8 cellular contexts compared by ENCODE assay signal in the genomic region with DNA sequence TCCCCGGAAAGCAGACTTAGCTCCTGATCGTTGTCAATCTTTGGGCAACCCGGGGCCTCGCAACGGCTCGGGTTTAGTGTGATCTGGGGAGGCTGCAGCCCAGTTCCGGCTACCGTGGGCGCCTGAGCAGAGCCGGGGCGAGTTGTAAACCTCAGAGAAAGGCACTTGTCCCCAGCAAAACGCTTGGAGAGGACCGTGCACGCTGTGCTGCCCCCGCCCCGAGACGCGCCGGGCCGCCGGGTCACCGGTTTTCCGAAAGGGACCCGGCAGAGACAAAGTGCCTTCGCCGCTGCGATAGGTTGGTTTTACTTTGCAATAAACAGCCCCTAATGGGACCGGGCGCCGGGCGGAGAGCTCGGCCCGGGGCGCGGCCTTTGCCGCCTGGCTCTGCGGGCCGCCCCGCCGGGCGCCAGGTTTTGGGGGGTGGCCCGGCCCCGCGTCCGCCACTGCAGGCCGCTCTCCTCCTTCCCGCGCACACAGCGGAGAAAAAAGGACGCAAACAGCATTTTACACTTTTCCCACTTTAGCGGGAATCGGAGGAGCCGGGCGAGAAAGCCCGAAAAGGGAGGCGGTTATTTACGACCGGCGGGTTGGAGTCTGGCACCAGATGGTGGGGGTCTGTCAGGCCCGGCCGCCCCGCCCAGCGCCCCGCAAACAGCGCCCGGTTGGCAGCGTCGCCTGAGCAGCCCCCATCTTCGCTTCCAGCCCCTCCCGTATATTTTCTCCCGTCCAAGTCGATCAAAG.
DNase-seq lines count a peak whose midpoint lies in the region; ATAC-seq and TF ChIP-seq lines count a peak whose summit lies in the region.

No MANE protein-coding gene starts in this region.

- H3K4me3 ChIP-seq in A673 (ENCODE audit: low read depth, low read length, poor library complexity, severe bottlenecking): peak overlapping the region; percentile 41
- peak overlapping the region; percentile 1 to 48 for H3K4me3 ChIP-seq in gastroesophageal sphincter
- peak overlapping the region; percentile 50 for H3K4me3 ChIP-seq in skeletal muscle cell (ENCODE audit: low read depth, low read length)

- peak overlapping the region; percentile 17 for H3K27ac Mint-ChIP-seq in activated CD8-positive, alpha-beta memory T cell treated with anti-CD3 and anti-CD28 coated beads, Interleukin-2, amount 10 ng/mL, durations not matched to agents 7 days and 5 days

- TF ChIP-seq POLR2A in GM19099 (IDR thresholded peaks at IDR 0.05; ENCODE audit: extremely low read depth, insufficient read length, low read depth) (peak; percentile 38), gastroesophageal sphincter (IDR thresholded peaks at IDR 0.05) (no peak)

- BruUV-seq in A673 (replicated peaks; lab: Mats Ljungman, UMichigan): no TSS peak

- POLR2A ChIA-PET in A673 (lab: Charles Lee; ENCODE audit: low non-redundant PET): no interaction called here

- H3K36me3 Mint-ChIP-seq in activated CD8-positive, alpha-beta memory T cell treated with anti-CD3 and anti-CD28 coated beads, Interleukin-2, amount 10 ng/mL, durations not matched to agents 7 days and 5 days: no peaks in the 10 kb centered on the region

- H3K36me3 ChIP-seq in A673 (ENCODE audit: insufficient read depth, low read length, poor library complexity, severe bottlenecking) (no peaks in the 10 kb centered on the region), gastroesophageal sphincter (no peaks in the 10 kb centered on the region)

- no peak for DNase-seq in A673 (ENCODE audit: low spot score)
- peak; percentile 56 for DNase-seq in activated CD8-positive, alpha-beta memory T cell treated with anti-CD3 and anti-CD28 coated beads, Interleukin-2, amount 10 ng/mL, durations not matched to agents 7 days and 5 days
- DNase-seq in skeletal muscle cell (ENCODE audit: low read depth): no peak
- DNase-seq in mesenteric fat pad (ENCODE audit: low spot score): no peak
- no peak for DNase-seq in DMS114 treated with DMSO at 0.1 percent for 48 hours (lab: John Stamatoyannopoulos, UW; ENCODE audit: unreplicated experiment)

- TF ChIP-seq CTCF in A673 (conservative IDR thresholded peaks at IDR 0.05; ENCODE audit: low read depth, low read length) (no peak), gastroesophageal sphincter (IDR thresholded peaks at IDR 0.05) (no peak)

- no peaks in the 10 kb centered on the region for H3K9me3 Mint-ChIP-seq in activated CD8-positive, alpha-beta memory T cell treated with anti-CD3 and anti-CD28 coated beads, Interleukin-2, amount 10 ng/mL, durations not matched to agents 7 days and 5 days (ENCODE audit: low read depth)

- 0 to 17% methylated on average over 2 to 6 of the region's 72 CpGs for WGBS in gastroesophageal sphincter (ENCODE audit: low coverage in 1 of 2), 2 donors

- peak overlapping the region; percentile 62 for H3K27ac ChIP-seq in A673 (ENCODE audit: low read depth, low read length, poor library complexity, severe bottlenecking)
- no peak overlapping the region for H3K27ac ChIP-seq in gastroesophageal sphincter

- H3K4me1 ChIP-seq in A673 (ENCODE audit: insufficient read depth, low read length, poor library complexity, severe bottlenecking) (peaks cover 19% of the 10 kb centered on the region), gastroesophageal sphincter (peaks cover 0 to 21% (median 10%) of the 10 kb centered on the region in 3 donors)

- intact Hi-C loops in A673 (cut with micrococcal nuclease; ENCODE audit: unreplicated experiment): no loop called here

- peaks cover 17% of the 10 kb centered on the region for H3K4me1 Mint-ChIP-seq in activated CD8-positive, alpha-beta memory T cell treated with anti-CD3 and anti-CD28 coated beads, Interleukin-2, amount 10 ng/mL, durations not matched to agents 7 days and 5 days

- H3K27me3 Mint-ChIP-seq in activated CD8-positive, alpha-beta memory T cell treated with anti-CD3 and anti-CD28 coated beads, Interleukin-2, amount 10 ng/mL, durations not matched to agents 7 days and 5 days: peaks cover 73% of the 10 kb centered on the region

- peaks cover 5% of the 10 kb centered on the region for H3K27me3 ChIP-seq in A673 (replicated peaks; ENCODE audit: insufficient read depth, low read depth, low read length, poor library complexity)
- H3K27me3 ChIP-seq in gastroesophageal sphincter: peaks cover 88% of the 10 kb centered on the region

- CTCF ChIA-PET in A673 (lab: Charles Lee): interaction anchor here (0.8 kb wide), 1 partner anchor 631 kb away, joined by 3 read pairs; no protein-coding TSS in a partner anchor
- CTCF ChIA-PET in activated CD8-positive, alpha-beta memory T cell treated with anti-CD3 and anti-CD28 coated beads, Interleukin-2, amount 10 ng/mL, durations not matched to agents 7 days and 5 days (lab: Charles Lee): interaction anchor here (0.6 to 4.2 kb wide), 6 partner anchors 22 to 631 kb away, joined by 3 to 39 read pairs (median 6); a partner anchor contains a TSS

- no peak for TF ChIP-seq EP300 in gastroesophageal sphincter (IDR thresholded peaks at IDR 0.05)

- H3K4me3 Mint-ChIP-seq in activated CD8-positive, alpha-beta memory T cell treated with anti-CD3 and anti-CD28 coated beads, Interleukin-2, amount 10 ng/mL, durations not matched to agents 7 days and 5 days: peak overlapping the region; percentile 75

- ATAC-seq in HG03354 (IDR thresholded peaks at IDR 0.05; ENCODE audit: poor library complexity, severe bottlenecking, unreplicated experiment) (peak; percentile 62), gastroesophageal sphincter (no peak)
- ATAC-seq in activated CD8-positive, alpha-beta memory T cell treated with anti-CD3 and anti-CD28 coated beads, Interleukin-2, amount 10 ng/mL, durations not matched to agents 7 days and 5 days: peak; percentile 83

- H3K9me3 ChIP-seq in A673 (ENCODE audit: low read depth, low read length, poor library complexity, severe bottlenecking): no peaks in the 10 kb centered on the region
- no peaks in the 10 kb centered on the region for H3K9me3 ChIP-seq in gastroesophageal sphincter
